9 cellular contexts compared by ENCODE assay signal in the genomic region with DNA sequence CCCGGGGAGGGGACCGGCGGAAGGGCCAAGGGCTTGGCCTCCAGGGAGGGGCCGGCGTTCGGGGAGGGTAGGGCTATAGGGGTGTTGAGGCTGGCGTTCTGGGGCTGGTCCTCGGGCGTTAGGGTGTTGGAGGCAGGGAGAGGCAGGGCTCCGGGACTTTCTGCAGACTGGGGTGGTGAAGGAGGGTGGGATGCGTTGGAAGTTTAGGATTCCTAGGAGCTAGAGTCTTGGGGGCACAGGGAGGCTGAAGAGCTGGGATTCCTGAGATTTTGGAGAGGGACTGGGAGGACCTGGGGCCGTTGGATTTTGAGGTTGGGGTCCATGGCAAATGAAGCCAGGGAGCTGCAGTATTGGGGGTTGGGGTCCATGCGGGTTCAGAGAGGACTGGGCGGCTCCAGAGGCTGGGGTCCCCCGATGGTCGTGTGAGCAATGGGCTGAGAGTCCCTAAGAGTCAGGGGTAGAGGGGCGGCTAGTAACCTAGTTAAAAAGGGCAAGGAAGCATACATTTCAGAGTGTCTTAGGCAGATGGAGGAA. TPM values are rescaled to one million over a fixed set of nuclear protein-coding genes. Genes with fewer than 3 reads are reported as not detected.
DNase-seq lines count a peak whose midpoint lies in the region; ATAC-seq, FAIRE-seq and TF ChIP-seq lines count a peak whose summit lies in the region.
"Had no signal": no experiment of that assay in that cellular context is flagged by ENCODE, and none has a peak within 500 bp of the region (broad histone marks: within the 10 kb centered on the region; RNA-seq: fewer than 3 reads in every experiment).

No MANE protein-coding gene starts in this region.

- H2AFZ ChIP-seq in astrocyte (ENCODE audit: low read depth, low read length) = peak overlapping the region; percentile 82

- FAIRE-seq in astrocyte (lab: Jason Lieb, UNC) = no peak

- peaks cover 27% of the 10 kb centered on the region for H3K79me2 ChIP-seq in astrocyte (ENCODE audit: insufficient read depth, low read length)

- TF ChIP-seq POLR2A in uterus (IDR thresholded peaks at IDR 0.05) = no peak

- peak overlapping the region; percentile 75 for H3K4me3 ChIP-seq in CD8-positive, alpha-beta T cell (ENCODE audit: low read depth, low read length)
- peak overlapping the region; percentile 71 for H3K4me3 ChIP-seq in astrocyte (ENCODE audit: insufficient read depth, low read depth, low read length)
- H3K4me3 ChIP-seq in lower lobe of right lung = peak overlapping the region; percentile 87
- H3K4me3 ChIP-seq in uterus = peak overlapping the region; percentile 78 to 91

- peaks cover 29% of the 10 kb centered on the region for H3K36me3 ChIP-seq in CD8-positive, alpha-beta T cell (ENCODE audit: insufficient read depth, low read length)
- H3K36me3 ChIP-seq in astrocyte (ENCODE audit: insufficient read depth, low read length) (peaks cover 20% of the 10 kb centered on the region), lower lobe of right lung (peaks cover 42% of the 10 kb centered on the region), uterus (no peaks in the 10 kb centered on the region)

- no peak for TF ChIP-seq CTCF in CD8-positive, alpha-beta T cell (IDR thresholded peaks at IDR 0.05)
- TF ChIP-seq CTCF in astrocyte (IDR thresholded peaks at IDR 0.05; ENCODE audit: insufficient read depth, low read depth, low read length) (no peak), lower lobe of right lung (IDR thresholded peaks at IDR 0.05) (no peak), uterus (IDR thresholded peaks at IDR 0.05) (no peak)

- H3K27me3 Mint-ChIP-seq in CD8-positive, alpha-beta T cell (ENCODE audit: low read depth) = no peaks in the 10 kb centered on the region
- H3K27me3 Mint-ChIP-seq in astrocyte (ENCODE audit: low read depth, unreplicated experiment) = peaks cover 5% of the 10 kb centered on the region

- no peaks in the 10 kb centered on the region for H3K9me3 ChIP-seq in CD8-positive, alpha-beta T cell (ENCODE audit: low read length)
- H3K9me3 ChIP-seq in astrocyte (ENCODE audit: insufficient read depth, low read depth, low read length) (no peaks in the 10 kb centered on the region), lower lobe of right lung (no peaks in the 10 kb centered on the region), uterus (no peaks in the 10 kb centered on the region)

- H3K36me3 Mint-ChIP-seq in CD8-positive, alpha-beta T cell = peaks cover 43% of the 10 kb centered on the region
- peaks cover 5% of the 10 kb centered on the region for H3K36me3 Mint-ChIP-seq in astrocyte (ENCODE audit: low read depth, unreplicated experiment)

- intact Hi-C loops in CD8-positive, alpha-beta T cell (cut with DNase I, micrococcal nuclease) = loop anchor here (2.0 to 10.0 kb wide), 3 partner anchors 399 to 1045 kb away; partner anchors contain the start of genes INO80E (in 1 of the 2), SGF29 (in 1 of the 2) and XPO6 (in 1 of the 2)
- intact Hi-C loops in lower lobe of right lung (cut with DNase I) = no loop called here
- intact Hi-C loops in uterus (cut with DNase I; ENCODE audit: low total_unique reads) = no loop called here

- peak overlapping the region; percentile 61 for H3K27ac ChIP-seq in CD8-positive, alpha-beta T cell (ENCODE audit: low read depth, low read length)
- H3K27ac ChIP-seq in astrocyte (ENCODE audit: low read depth, low read length) (peak overlapping the region; percentile 53), lower lobe of right lung (peak overlapping the region; percentile 88), uterus (peak overlapping the region; percentile 26 to 90)

- no peaks in the 10 kb centered on the region for H3K9me3 Mint-ChIP-seq in CD8-positive, alpha-beta T cell
- H3K9me3 Mint-ChIP-seq in astrocyte (ENCODE audit: unreplicated experiment) = no peaks in the 10 kb centered on the region

- peak overlapping the region; percentile 69 for H3K27ac Mint-ChIP-seq in CD8-positive, alpha-beta T cell
- H3K27ac Mint-ChIP-seq in astrocyte (ENCODE audit: unreplicated experiment) = peak overlapping the region; percentile 68

- CTCF ChIA-PET in CD8-positive, alpha-beta T cell (lab: Charles Lee) = no interaction called here

- POLR2A ChIA-PET in CD8-positive, alpha-beta T cell (lab: Charles Lee) = interaction anchor here (1.1 to 1.9 kb wide), 2 partner anchors 27 to 89 kb away, joined by 3 to 11 read pairs; partner anchors contain the start of gene SH2B1

- H3K4me3 Mint-ChIP-seq in CD8-positive, alpha-beta T cell = peak overlapping the region; percentile 89
- H3K4me3 Mint-ChIP-seq in astrocyte (ENCODE audit: unreplicated experiment) = peak overlapping the region; percentile 90

- peaks cover 10% of the 10 kb centered on the region for H4K20me1 ChIP-seq in astrocyte (ENCODE audit: insufficient read depth, low read length)

- no peaks in the 10 kb centered on the region for H3K27me3 ChIP-seq in CD8-positive, alpha-beta T cell (ENCODE audit: insufficient read depth, low read length)
- H3K27me3 ChIP-seq in astrocyte (ENCODE audit: insufficient read depth, low read length) (no peaks in the 10 kb centered on the region), lower lobe of right lung (ENCODE audit: low read depth) (no peaks in the 10 kb centered on the region), uterus (no peaks in the 10 kb centered on the region)

- H3K4me2 ChIP-seq in astrocyte (ENCODE audit: low read length) = peak overlapping the region; percentile 94

- H3K4me1 Mint-ChIP-seq in CD8-positive, alpha-beta T cell (ENCODE audit: low read depth) = peaks cover 30% of the 10 kb centered on the region
- peaks cover 5% of the 10 kb centered on the region for H3K4me1 Mint-ChIP-seq in astrocyte (ENCODE audit: low read depth, unreplicated experiment)

- ATAC-seq in CD8-positive, alpha-beta T cell = no peak
- ATAC-seq in HG03442 (IDR thresholded peaks at IDR 0.05; ENCODE audit: unreplicated experiment) = peak; percentile 27
- peak; percentile 63 to 67 for ATAC-seq in lower lobe of right lung
- ATAC-seq in activated CD4-positive, CD25-positive, alpha-beta regulatory T cell treated with anti-CD3 and anti-CD28 coated beads, Interleukin-2, amount 50 U/mL, for 24 hours = no peak

- peak in 1 of 7 experiments; percentile 35 for DNase-seq in CD8-positive, alpha-beta T cell
- DNase-seq in astrocyte (ENCODE audit: low read depth) (no peak), lower lobe of right lung (no peak), uterus (peak in 1 of 2 donors; percentile 28), NCI-H1436 (lab: John Stamatoyannopoulos, UW) (no peak), glomerular visceral epithelial cell (ENCODE audit: extremely low spot score) (no peak)

- H3K4me1 ChIP-seq in CD8-positive, alpha-beta T cell (ENCODE audit: insufficient read depth, low read length) = peaks cover 15% of the 10 kb centered on the region
- peaks cover 8% of the 10 kb centered on the region for H3K4me1 ChIP-seq in astrocyte (ENCODE audit: insufficient read depth, low read length)
- H3K4me1 ChIP-seq in lower lobe of right lung = peaks cover 8% of the 10 kb centered on the region
- H3K4me1 ChIP-seq in uterus = peaks cover 0 to 6% of the 10 kb centered on the region in 2 donors

- peak overlapping the region; percentile 82 for H3K9ac ChIP-seq in astrocyte (ENCODE audit: low read length)

RNA-seq across cellular contexts. Expression of gene NFATC2IP, which starts 0.7 kb away (rescaled TPM):
- 10 to 100 TPM; 45.8 to 52.5 TPM for total RNA-seq in CD8-positive, alpha-beta T cell
- total RNA-seq in astrocyte = 25.0 and 32.6 TPM in 2 replicates
- total RNA-seq in lower lobe of right lung = 38.4 TPM
- 10 to 100 TPM; 10.3 to 40.8 (median 16.6) TPM for total RNA-seq in uterus

RNA-seq across cellular contexts. Expression of gene CD19, which starts 19.7 kb away (rescaled TPM):
- 1 to 10 TPM; 1.1 to 1.8 TPM for total RNA-seq in CD8-positive, alpha-beta T cell
- not detected in 2 replicates for total RNA-seq in astrocyte
- total RNA-seq in lower lobe of right lung = 0.21 TPM
- total RNA-seq in uterus = 1 to 10 TPM in 1 of 4 donors, not detected in 3; 1.5 TPM
- total RNA-seq: NCI-H460 had no signal

RNA-seq across cellular contexts. Expression of gene SPNS1, which starts 23.1 kb away (rescaled TPM):
- 10 to 100 TPM; 31.7 to 31.8 TPM for total RNA-seq in CD8-positive, alpha-beta T cell
- total RNA-seq in astrocyte (57.8 and 65.8 TPM in 2 replicates), lower lobe of right lung (77.5 TPM), uterus (10 to 100 TPM in 3 of 4 donors, 1 to 10 TPM in 1; 7.4 to 74.3 (median 25.3) TPM)

RNA-seq across cellular contexts. Expression of gene RABEP2, which starts 26.4 kb away (rescaled TPM):
- 10 to 100 TPM; 26.5 to 29.0 TPM for total RNA-seq in CD8-positive, alpha-beta T cell
- 18.6 and 19.4 TPM in 2 replicates for total RNA-seq in astrocyte
- total RNA-seq in lower lobe of right lung = 18.8 TPM
- total RNA-seq in uterus = 10 to 100 TPM in 2 of 4 donors, 1 to 10 TPM in 2; 4.9 to 41.1 (median 9.3) TPM

RNA-seq across cellular contexts. Expression of gene LAT, which starts 33.4 kb away (rescaled TPM):
- total RNA-seq in CD8-positive, alpha-beta T cell = 100 to 1,000 TPM; 175 to 176 TPM
- total RNA-seq in astrocyte (2.6 and 3.3 TPM in 2 replicates), lower lobe of right lung (17.8 TPM), uterus (10 to 100 TPM in 1 of 4 donors, 1 to 10 TPM in 2, under 1 TPM in 1; 0.97 to 12.6 (median 3.0) TPM)

Comparison
In these comparisons a context has a peak if more than half of its experiments do, and no peak if none do; other contexts are left out.
1. ATAC-seq: peak in HG03442 (single experiment) and lower lobe of right lung (2 of 2); none in CD8-positive, alpha-beta T cell (single experiment) and activated CD4-positive, CD25-positive, alpha-beta regulatory T cell treated with anti-CD3 and anti-CD28 coated beads, Interleukin-2, amount 50 U/mL, for 24 hours (0 of 2).
2. intact Hi-C loops: an anchor here in CD8-positive, alpha-beta T cell (2.0 to 10.0 kb wide); none called in lower lobe of right lung and uterus.
3. Peak in every context shown above with its lines, with median percentiles within 50 percentile points of each other: H3K27ac ChIP-seq and H3K4me3 ChIP-seq.